In the genomic region with DNA sequence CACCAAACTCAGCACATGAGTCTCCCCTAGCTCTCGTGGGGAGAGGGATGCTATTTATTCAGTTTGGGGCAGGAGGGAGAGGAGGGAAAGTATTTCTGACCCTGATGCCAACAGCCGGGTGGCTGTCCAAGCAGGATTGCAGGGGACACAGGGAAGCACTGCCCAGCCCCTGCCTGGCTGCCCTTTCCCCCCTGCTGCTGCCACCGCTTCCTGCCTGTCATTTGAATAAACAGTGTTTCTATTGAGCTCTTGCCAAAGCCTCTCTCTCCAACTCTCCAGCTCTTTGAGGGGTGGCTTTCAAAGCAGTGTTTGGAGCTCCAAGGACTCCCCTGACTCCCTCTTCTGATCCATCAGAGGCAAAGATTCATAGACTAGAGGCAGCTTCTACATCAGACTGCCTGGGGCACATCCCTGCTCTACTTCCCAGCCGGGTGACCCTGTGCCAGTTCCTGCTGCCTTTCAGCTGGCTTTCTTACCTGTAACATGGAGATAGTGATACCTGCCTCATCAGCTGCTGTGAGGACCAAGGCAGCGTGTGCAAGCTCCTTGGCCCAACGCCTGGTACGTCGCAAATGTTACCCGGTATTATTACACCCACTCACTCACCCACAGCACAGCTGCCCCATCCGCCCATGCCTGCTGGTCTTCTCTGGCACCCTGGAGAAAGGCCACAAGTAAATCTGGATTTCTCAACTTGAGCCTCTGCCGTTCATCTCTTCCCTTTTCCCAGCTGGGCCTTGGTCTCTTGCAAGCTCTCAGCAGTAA, we compare ENCODE assay signal across 15 cellular contexts.
DNase-seq lines count a peak whose midpoint lies in the region; ATAC-seq, FAIRE-seq and TF ChIP-seq lines count a peak whose summit lies in the region.
"Had no signal": no experiment of that assay in that cellular context is flagged by ENCODE, and none has a peak within 500 bp of the region (broad histone marks: within the 10 kb centered on the region; RNA-seq: fewer than 3 reads in every experiment).

No MANE protein-coding gene starts in this region.

- no peak for FAIRE-seq in HTR-8/SVneo (lab: Jason Lieb, UNC)

- no peak overlapping the region for H3K27ac ChIP-seq in HEK293 (ENCODE audit: extremely low read depth, low read depth, low read length)
- H3K27ac ChIP-seq: BLaER1 had no signal

- POLR2A ChIA-PET in HEK293 (lab: Yijun Ruan, JAX): interaction anchor here (1.4 to 10.5 kb wide), 6 partner anchors 9 to 50 kb away, joined by 4 to 190 read pairs (median 6); a partner anchor contains a TSS

- no peak for ATAC-seq in HG03457 (IDR thresholded peaks at IDR 0.05; ENCODE audit: unreplicated experiment)
- ATAC-seq: left cardiac atrium, SK-N-SH treated with all-trans-retinoic acid at 6 μM for 48 hours had no signal

- TF ChIP-seq CTCF in HEK293 (tag by site-specific recombination; IDR thresholded peaks at IDR 0.05): no peak

- no peaks in the 10 kb centered on the region for H3K4me1 ChIP-seq in HEK293 (ENCODE audit: control insufficient read depth, insufficient read depth, low read length)
- H3K4me1 ChIP-seq: BLaER1 had no signal

- H3K36me3 ChIP-seq in HEK293 (ENCODE audit: control insufficient read depth in 2 of 2, insufficient read depth in 1 of 2, low read length in 2 of 2): peaks cover 13 to 91% of the 10 kb centered on the region in 2 experiments

- H3K4me3 ChIP-seq in HEK293 (ENCODE audit: low read depth, low read length): no peak overlapping the region
- H3K4me3 ChIP-seq: BLaER1 had no signal

- no peaks in the 10 kb centered on the region for H3K9me3 ChIP-seq in HEK293 (ENCODE audit: control insufficient read depth, insufficient read depth, low read depth, low read length)
- H3K9me3 ChIP-seq: BLaER1 had no signal

- CTCF ChIA-PET in HEK293 (lab: Yijun Ruan, JAX): interaction anchor here (2.0 kb wide), 1 partner anchor 9 kb away, joined by 6 read pairs; a partner anchor contains a TSS

- DNase-seq in C1 segment of cervical spinal cord (lab: John Stamatoyannopoulos, UW) (peak in 11 of 14 donors; percentile 32 to 81 (median 54)), astrocyte of the hippocampus (ENCODE audit: low read depth, low spot score) (peak; percentile 53), medulla oblongata (ENCODE audit: extremely low spot score) (peak; percentile 89), NCI-H1417 (lab: John Stamatoyannopoulos, UW) (no peak), HTR-8/SVneo (ENCODE audit: insufficient read length, low spot score) (no peak), activated T-cell treated with anti-CD3 and anti-CD28 coated beads for 4 hours (no peak)
- DNase-seq: activated naive CD4-positive, alpha-beta T cell treated with Interleukin-2 at 50 U/mL for 16 hours; dermis blood vessel endothelial cell; foreskin melanocyte; left cardiac atrium; NCI-H1048 had no signal

TF ChIP-seq in HEK293, 187 proteins besides CTCF, POLR2A, EP300 and RAD21:
- TF ChIP-seq ZNF600 (tag by site-specific recombination; IDR thresholded peaks at IDR 0.05) (peak; percentile 43; the same call in 1 of the 2 replicates), SETDB1 (IDR thresholded peaks at IDR 0.05; ENCODE audit: insufficient read length, low read length) (no peak), PRDM1 (tag by site-specific recombination; IDR thresholded peaks at IDR 0.05) (peak; percentile 51), ZNF549 (tag by site-specific recombination; IDR thresholded peaks at IDR 0.05) (no peak), OVOL3 (tag by site-specific recombination; IDR thresholded peaks at IDR 0.05) (no peak), ZNF621 (tag by site-specific recombination; IDR thresholded peaks at IDR 0.05) (no peak), EGR2 (tag by site-specific recombination; IDR thresholded peaks at IDR 0.05; ENCODE audit: low read depth) (peak; percentile 73), ZFHX2 (tag by site-specific recombination; conservative IDR thresholded peaks at IDR 0.05) (peak; percentile 93), ZNF350 (tag by site-specific recombination; IDR thresholded peaks at IDR 0.05) (no peak), ZNF529 (tag by site-specific recombination; IDR thresholded peaks at IDR 0.05; ENCODE audit: insufficient replicate concordance) (no peak)
- TF ChIP-seq, protein P1, sequence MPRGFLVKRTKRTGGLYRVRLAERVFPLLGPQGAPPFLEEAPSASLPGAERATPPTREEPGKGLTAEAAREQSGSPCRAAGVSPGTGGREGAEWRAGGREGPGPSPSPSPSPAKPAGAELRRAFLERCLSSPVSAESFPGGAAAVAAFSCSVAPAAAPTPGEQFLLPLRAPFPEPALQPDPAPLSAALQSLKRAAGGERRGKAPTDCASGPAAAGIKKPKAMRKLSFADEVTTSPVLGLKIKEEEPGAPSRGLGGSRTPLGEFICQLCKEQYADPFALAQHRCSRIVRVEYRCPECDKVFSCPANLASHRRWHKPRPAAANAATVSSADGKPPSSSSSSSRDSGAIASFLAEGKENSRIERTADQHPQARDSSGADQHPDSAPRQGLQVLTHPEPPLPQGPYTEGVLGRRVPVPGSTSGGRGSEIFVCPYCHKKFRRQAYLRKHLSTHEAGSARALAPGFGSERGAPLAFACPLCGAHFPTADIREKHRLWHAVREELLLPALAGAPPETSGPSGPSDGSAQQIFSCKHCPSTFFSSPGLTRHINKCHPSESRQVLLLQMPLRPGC (tag by site-specific recombination; IDR thresholded peaks at IDR 0.05): no peak

Comparison
In these comparisons a context has a peak if more than half of its experiments do, and no peak if none do; other contexts are left out.
1. DNase-seq: peak in C1 segment of cervical spinal cord (11 of 14), astrocyte of the hippocampus (single experiment) and medulla oblongata (single experiment); none in NCI-H1417 (0 of 3), HTR-8/SVneo (single experiment) and activated T-cell treated with anti-CD3 and anti-CD28 coated beads for 4 hours (single experiment).